25 cellular contexts compared by ENCODE assay signal in genomic region chr2:165840333-165840958, GRCh38.
"Had no signal": no experiment of that assay in that cellular context is flagged by ENCODE, and none has a peak within 500 bp of the region (broad histone marks: within the 10 kb centered on the region; RNA-seq: fewer than 3 reads in every experiment).

No MANE protein-coding gene starts in this region.

- H3K4me1 ChIP-seq: gastrocnemius medialis, heart right ventricle, left lung, lower lobe of right lung had no signal

- H3K4me3 Mint-ChIP-seq: dendritic cell treated with granulocyte-macrophage colony-stimulating factor and Interleukin-4, amounts not matched to agents 40 ng/mL and 50 ng/mL, for 4 days; effector memory CD8-positive, alpha-beta T cell; endodermal cell; mesothelial cell of epicardium; naive thymus-derived CD8-positive, alpha-beta T cell had no signal

- H3K27ac Mint-ChIP-seq: dendritic cell treated with granulocyte-macrophage colony-stimulating factor and Interleukin-4, amounts not matched to agents 40 ng/mL and 50 ng/mL, for 4 days; effector memory CD8-positive, alpha-beta T cell; endodermal cell; mesothelial cell of epicardium; naive thymus-derived CD8-positive, alpha-beta T cell had no signal

- FAIRE-seq: endometrium, keratinocyte had no signal

- H3K9me3 Mint-ChIP-seq: dendritic cell treated with granulocyte-macrophage colony-stimulating factor and Interleukin-4, amounts not matched to agents 40 ng/mL and 50 ng/mL, for 4 days; effector memory CD8-positive, alpha-beta T cell; endodermal cell; naive thymus-derived CD8-positive, alpha-beta T cell had no signal

- H3K4me1 Mint-ChIP-seq: naive thymus-derived CD8-positive, alpha-beta T cell had no signal

- H3K4me3 ChIP-seq: esophagus squamous epithelium, gastrocnemius medialis, heart right ventricle, left lung, lower lobe of right lung, mucosa of descending colon had no signal

- H3K27ac ChIP-seq: epithelial cell of prostate, esophagus squamous epithelium, gastrocnemius medialis, heart right ventricle, left lung, lower lobe of right lung had no signal

- H3K9me3 ChIP-seq: esophagus squamous epithelium, gastrocnemius medialis, heart right ventricle, left lung, lower lobe of right lung, mucosa of descending colon had no signal

- DNase-seq: cortex of kidney; effector CD8-positive, alpha-beta T cell; effector memory CD8-positive, alpha-beta T cell; endodermal cell; erythroblast; esophagus squamous epithelium; foreskin melanocyte; gastrocnemius medialis; glutamatergic neuron; head of caudate nucleus; heart right ventricle; hippocampal formation; left cardiac atrium; left lung; left ventricle myocardium superior; lower lobe of right lung; mucosa of descending colon; naive B cell; naive thymus-derived CD8-positive, alpha-beta T cell had no signal

- H3K36me3 ChIP-seq: esophagus squamous epithelium, gastrocnemius medialis, heart right ventricle, left lung, lower lobe of right lung had no signal

- H3K27me3 Mint-ChIP-seq: dendritic cell treated with granulocyte-macrophage colony-stimulating factor and Interleukin-4, amounts not matched to agents 40 ng/mL and 50 ng/mL, for 4 days; effector memory CD8-positive, alpha-beta T cell; naive B cell; naive thymus-derived CD8-positive, alpha-beta T cell had no signal

- ATAC-seq: effector memory CD8-positive, alpha-beta T cell; esophagus mucosa; gastrocnemius medialis; heart right ventricle; left cardiac atrium; left lung; left ventricle myocardium superior; lower lobe of right lung; mucosa of descending colon; naive thymus-derived CD8-positive, alpha-beta T cell had no signal

- H3K27me3 ChIP-seq: esophagus squamous epithelium, gastrocnemius medialis, heart right ventricle, left lung had no signal
